Comparison of ENCODE assay signal across 8 cellular contexts in the genomic region with DNA sequence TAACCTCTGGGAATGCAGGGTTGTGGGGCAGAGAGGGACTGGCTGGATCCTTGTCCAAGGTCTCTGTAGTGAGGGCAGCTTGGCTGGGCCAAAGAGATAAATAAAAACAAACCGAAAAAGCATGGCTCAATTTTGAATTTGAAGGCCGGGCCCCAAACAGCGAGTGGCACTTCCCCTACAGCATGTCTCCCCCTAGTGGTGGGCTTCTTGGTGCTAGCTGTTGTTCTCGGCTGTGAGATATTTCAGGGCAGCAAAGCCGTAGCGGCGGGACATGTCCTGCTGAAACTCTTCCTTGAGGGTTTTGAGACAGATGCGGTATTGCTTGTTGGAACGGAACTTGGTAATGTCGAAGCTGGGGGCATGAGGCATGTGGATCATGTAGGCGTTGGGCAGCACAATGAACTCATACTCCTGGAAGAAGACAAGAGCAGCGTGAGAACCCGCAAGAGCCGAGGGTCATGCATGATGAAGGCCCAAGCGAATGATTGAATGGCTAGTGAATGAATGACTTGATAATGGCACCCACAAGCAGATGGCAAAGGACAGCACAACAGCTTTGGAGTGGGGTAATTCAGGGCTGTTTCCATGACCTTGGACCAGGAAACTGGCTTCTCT.
DNase-seq lines count a peak whose midpoint lies in the region; TF ChIP-seq lines count a peak whose summit lies in the region.

No MANE protein-coding gene starts in this region.

- WGBS in iPS DF 6.9 (ENCODE audit: insufficient coverage, insufficient read length): no CpG with 5 or more reads among the region's 15 CpGs

- H3K27me3 ChIP-seq in iPS DF 6.9 (ENCODE audit: control insufficient read depth, insufficient read depth, low read length): no peaks in the 10 kb centered on the region

- no peaks in the 10 kb centered on the region for H3K9me3 ChIP-seq in iPS DF 6.9 (ENCODE audit: control insufficient read depth, insufficient read depth, low read length)

- H3K4me3 ChIP-seq in AG09309 (ENCODE audit: control insufficient read depth, low read depth, low read length) (no peak overlapping the region), GM12865 (ENCODE audit: low read depth, low read length) (no peak overlapping the region), iPS DF 6.9 (ENCODE audit: low read length) (no peak overlapping the region)

- H3K36me3 ChIP-seq in iPS DF 6.9 (ENCODE audit: control insufficient read depth, insufficient read depth, low read length): peaks cover 3% of the 10 kb centered on the region; the same call in 1 of the 2 replicates

- no peak for DNase-seq in AG09309 (ENCODE audit: low read depth)
- DNase-seq in GM12865 (ENCODE audit: low read depth): peak; percentile 85
- peak; percentile 3 for DNase-seq in RWPE1 (ENCODE audit: low spot score)
- DNase-seq in iPS DF 6.9 (ENCODE audit: low read depth, low spot score): peak; percentile 50
- no peak for DNase-seq in NCI-H2081 (lab: John Stamatoyannopoulos, UW)
- no peak for DNase-seq in NCI-H345 treated with DMSO at 0.1 percent for 48 hours (lab: John Stamatoyannopoulos, UW; ENCODE audit: unreplicated experiment)
- DNase-seq in activated CD4-positive, CD25-positive, alpha-beta regulatory T cell (lab: John Stamatoyannopoulos, UW): no peak
- DNase-seq in NCI-H2029 (lab: John Stamatoyannopoulos, UW): no peak

- CTCF ChIA-PET in RWPE1 (lab: Yijun Ruan, JAX): interaction anchor here (0.7 kb wide), 1 partner anchor 892 kb away, joined by 3 read pairs; no protein-coding TSS in a partner anchor

- H3K27ac ChIP-seq in RWPE1 (no peak overlapping the region), iPS DF 6.9 (ENCODE audit: low read length) (no peak overlapping the region)

- TF ChIP-seq CTCF in AG09309 (IDR thresholded peaks at IDR 0.05; ENCODE audit: control insufficient read depth, insufficient read depth, low read depth, low read length, missing control alignments) (peak; percentile 27), GM12865 (IDR thresholded peaks at IDR 0.05; ENCODE audit: insufficient read depth, low read depth, low read length, missing control alignments) (peak; percentile 89), RWPE1 (conservative IDR thresholded peaks at IDR 0.05; ENCODE audit: low read depth) (no peak)

- POLR2A ChIA-PET in RWPE1 (lab: Yijun Ruan, JAX; ENCODE audit: low non-redundant PET): no interaction called here

- no peaks in the 10 kb centered on the region for H3K4me1 ChIP-seq in iPS DF 6.9 (ENCODE audit: control insufficient read depth, insufficient read depth, low read length)

Comparison
In these comparisons a context has a peak if more than half of its experiments do, and no peak if none do; other contexts are left out.
1. DNase-seq: peak in GM12865 (single experiment), RWPE1 (single experiment) and iPS DF 6.9 (single experiment); none in AG09309 (single experiment), NCI-H2081 (0 of 2), NCI-H345 treated with DMSO at 0.1 percent for 48 hours (single experiment), activated CD4-positive, CD25-positive, alpha-beta regulatory T cell (0 of 4) and NCI-H2029 (single experiment).